ENCODE assay signal across 9 cellular contexts in genomic region chr14:23095196-23096108, GRCh38.
DNase-seq lines count a peak whose midpoint lies in the region; ATAC-seq and TF ChIP-seq lines count a peak whose summit lies in the region.
"Had no signal": no experiment of that assay in that cellular context is flagged by ENCODE, and none has a peak within 500 bp of the region (broad histone marks: within the 10 kb centered on the region; RNA-seq: fewer than 3 reads in every experiment).

Gene C14orf119, plus strand, starts transcription at chr14:23095505. Its CDS starts 2,154 bp downstream, at chr14:23097659.

- H3K36me3 Mint-ChIP-seq in effector memory CD8-positive, alpha-beta T cell (ENCODE audit: insufficient read depth): peaks cover 20% of the 10 kb centered on the region
- H3K36me3 Mint-ChIP-seq in memory B cell: peaks cover 13% of the 10 kb centered on the region

- no peak within 1 kb of the TSS for H3K4me3 Mint-ChIP-seq in effector memory CD8-positive, alpha-beta T cell
- H3K4me3 Mint-ChIP-seq in memory B cell: no peak within 1 kb of the TSS
- H3K4me3 Mint-ChIP-seq: nephron had no signal

- no peaks in the 10 kb centered on the region for H3K27me3 Mint-ChIP-seq in effector memory CD8-positive, alpha-beta T cell
- no peaks in the 10 kb centered on the region for H3K27me3 Mint-ChIP-seq in memory B cell

- peaks cover 24 to 38% of the 10 kb centered on the region in 2 donors for H3K4me1 Mint-ChIP-seq in effector memory CD8-positive, alpha-beta T cell (ENCODE audit: low read depth in 2 of 2)
- peaks cover 24% of the 10 kb centered on the region for H3K4me1 Mint-ChIP-seq in memory B cell

- ATAC-seq in HG03457 (IDR thresholded peaks at IDR 0.05; ENCODE audit: unreplicated experiment) (peak; percentile 84), memory B cell (ENCODE audit: low read depth) (peak; percentile 83)
- peak; percentile 85 for ATAC-seq in effector memory CD8-positive, alpha-beta T cell (replicated peaks)

- H3K9me3 Mint-ChIP-seq in effector memory CD8-positive, alpha-beta T cell: no peaks in the 10 kb centered on the region
- no peaks in the 10 kb centered on the region for H3K9me3 Mint-ChIP-seq in memory B cell
- H3K9me3 Mint-ChIP-seq: nephron had no signal

- no peak within 1 kb of the TSS for H3K27ac Mint-ChIP-seq in effector memory CD8-positive, alpha-beta T cell
- no peak within 1 kb of the TSS for H3K27ac Mint-ChIP-seq in memory B cell

- DNase-seq in AG09319 (ENCODE audit: extremely low read depth, low read depth): peak; percentile 98
- DNase-seq in GM19240 (ENCODE audit: insufficient read length, low spot score): peak; percentile 91
- peak; percentile 99 for DNase-seq in activated CD4-positive, alpha-beta T cell treated with anti-CD3 and anti-CD28 coated beads for 4 hours
- DNase-seq in effector memory CD8-positive, alpha-beta T cell: peak; percentile 100
- peak in 1 of 2 donors; percentile 99 for DNase-seq in memory B cell (ENCODE audit: low spot score in 2 of 2)
- peak; percentile 99 for DNase-seq in stimulated activated CD8-positive, alpha-beta memory T cell treated with anti-CD3 and anti-CD28 coated beads, Interleukin-7, amount 100 ng/mL, for 24 hours (ENCODE audit: low read depth)
- DNase-seq in hypothalamus (lab: John Stamatoyannopoulos, UW): no peak

- no peak for TF ChIP-seq CTCF in AG09319 (IDR thresholded peaks at IDR 0.05; ENCODE audit: low read depth, low read length)

Comparison
In these comparisons a context has a peak if more than half of its experiments do, and no peak if none do; other contexts are left out.
1. DNase-seq: peak in AG09319 (single experiment), GM19240 (single experiment), activated CD4-positive, alpha-beta T cell treated with anti-CD3 and anti-CD28 coated beads for 4 hours (2 of 2), effector memory CD8-positive, alpha-beta T cell (3 of 3) and stimulated activated CD8-positive, alpha-beta memory T cell treated with anti-CD3 and anti-CD28 coated beads, Interleukin-7, amount 100 ng/mL, for 24 hours (single experiment); none in hypothalamus (0 of 51).
2. Peak in every context shown above with its lines, with median percentiles within 50 percentile points of each other: ATAC-seq.